In genomic region chr2:9771101-9771449, GRCh38 we compare ENCODE assay signal across 11 cellular contexts.
DNase-seq lines count a peak whose midpoint lies in the region; ATAC-seq and TF ChIP-seq lines count a peak whose summit lies in the region.
"Had no signal": no experiment of that assay in that cellular context is flagged by ENCODE, and none has a peak within 500 bp of the region (broad histone marks: within the 10 kb centered on the region; RNA-seq: fewer than 3 reads in every experiment).

No MANE protein-coding gene starts in this region.

- peaks cover 4% of the 10 kb centered on the region for H3F3A ChIP-seq in neural progenitor cell (ENCODE audit: low read depth)
- no peaks in the 10 kb centered on the region for H3F3A ChIP-seq in MM.1S (ENCODE audit: insufficient read depth, low read length)

- CTCF ChIA-PET in activated CD4-positive, alpha-beta memory T cell treated with anti-CD3 and anti-CD28 coated beads, Interleukin-2, amount 10 ng/mL, durations not matched to agents 7 days and 5 days (lab: Charles Lee), result interaction anchor here (0.6 to 5.2 kb wide), 37 partner anchors 8 to 664 kb away, joined by 3 to 105 read pairs (median 4); partner anchors contain the start of genes ADAM17, TAF1B and YWHAQ

- H3K36me3 ChIP-seq in neural progenitor cell (no peaks in the 10 kb centered on the region), MM.1S (replicated peaks; ENCODE audit: insufficient read depth, low read length) (no peaks in the 10 kb centered on the region)

- peak overlapping the region in 1 of 59 donors; percentile 12 for H3K4me3 ChIP-seq in dorsolateral prefrontal cortex
- H3K4me3 ChIP-seq in neural progenitor cell, result no peak overlapping the region
- H3K4me3 ChIP-seq in MM.1S (ENCODE audit: low read length), result no peak overlapping the region
- H3K4me3 ChIP-seq: GM12878 had no signal

- ATAC-seq in stimulated activated naive CD8-positive, alpha-beta T cell treated with anti-CD3 and anti-CD28 coated beads, Interleukin-15, amount 100 ng/mL, for 72 hours, result peak; percentile 16
- no peak for ATAC-seq in stimulated activated naive CD8-positive, alpha-beta T cell treated with anti-CD3 and anti-CD28 coated beads, Interleukin-15, Interleukin-2, amounts not matched to agents 100 U/mL and 50 U/mL, for 24 hours
- ATAC-seq in HG03108 (IDR thresholded peaks at IDR 0.05; ENCODE audit: unreplicated experiment), result no peak

- no peak overlapping the region for H3K9ac ChIP-seq in neural progenitor cell
- H3K9ac ChIP-seq in MM.1S (ENCODE audit: low read length), result no peak overlapping the region

- H3K9me3 Mint-ChIP-seq in stimulated activated naive CD8-positive, alpha-beta T cell treated with anti-CD3 and anti-CD28 coated beads, Interleukin-15, amount 100 ng/mL, for 72 hours, result no peaks in the 10 kb centered on the region
- no peaks in the 10 kb centered on the region for H3K9me3 Mint-ChIP-seq in neural progenitor cell
- no peaks in the 10 kb centered on the region for H3K9me3 Mint-ChIP-seq in activated CD4-positive, alpha-beta memory T cell treated with anti-CD3 and anti-CD28 coated beads, Interleukin-2, amount 10 ng/mL, durations not matched to agents 7 days and 5 days

- no peaks in the 10 kb centered on the region for H3K27me3 ChIP-seq in dorsolateral prefrontal cortex
- no peaks in the 10 kb centered on the region for H3K27me3 ChIP-seq in neural progenitor cell
- H3K27me3 ChIP-seq in MM.1S (replicated peaks; ENCODE audit: insufficient read depth, low read length), result peaks cover 16% of the 10 kb centered on the region

- H3K4me1 Mint-ChIP-seq in stimulated activated naive CD8-positive, alpha-beta T cell treated with anti-CD3 and anti-CD28 coated beads, Interleukin-15, amount 100 ng/mL, for 72 hours, result peaks cover 24% of the 10 kb centered on the region
- peaks cover 76% of the 10 kb centered on the region for H3K4me1 Mint-ChIP-seq in neural progenitor cell
- peaks cover 19% of the 10 kb centered on the region for H3K4me1 Mint-ChIP-seq in activated CD4-positive, alpha-beta memory T cell treated with anti-CD3 and anti-CD28 coated beads, Interleukin-2, amount 10 ng/mL, durations not matched to agents 7 days and 5 days

- POLR2A ChIA-PET in activated CD4-positive, alpha-beta memory T cell treated with anti-CD3 and anti-CD28 coated beads, Interleukin-2, amount 10 ng/mL, durations not matched to agents 7 days and 5 days (lab: Charles Lee), result interaction anchor here (0.6 to 4.7 kb wide), 12 partner anchors 8 to 350 kb away, joined by 3 to 26 read pairs (median 4); partner anchors contain the start of genes TAF1B and YWHAQ

- H4K20me1 ChIP-seq in neural progenitor cell (ENCODE audit: low read depth), result no peaks in the 10 kb centered on the region
- no peaks in the 10 kb centered on the region for H4K20me1 ChIP-seq in MM.1S (ENCODE audit: insufficient read depth, low read length)

- no peak overlapping the region for H2AFZ ChIP-seq in neural progenitor cell (replicated peaks)
- H2AFZ ChIP-seq in MM.1S (ENCODE audit: low read length), result no peak overlapping the region

- peaks cover 21% of the 10 kb centered on the region for H3K27me3 Mint-ChIP-seq in stimulated activated naive CD8-positive, alpha-beta T cell treated with anti-CD3 and anti-CD28 coated beads, Interleukin-15, amount 100 ng/mL, for 72 hours
- peaks cover 22% of the 10 kb centered on the region for H3K27me3 Mint-ChIP-seq in neural progenitor cell (ENCODE audit: insufficient read depth, low read depth)
- no peaks in the 10 kb centered on the region for H3K27me3 Mint-ChIP-seq in activated CD4-positive, alpha-beta memory T cell treated with anti-CD3 and anti-CD28 coated beads, Interleukin-2, amount 10 ng/mL, durations not matched to agents 7 days and 5 days

- DNase-seq in stimulated activated naive CD8-positive, alpha-beta T cell treated with anti-CD3 and anti-CD28 coated beads, Interleukin-15, amount 100 ng/mL, for 72 hours, result no peak
- no peak for DNase-seq in stimulated activated naive CD8-positive, alpha-beta T cell treated with anti-CD3 and anti-CD28 coated beads, Interleukin-15, Interleukin-2, amounts not matched to agents 100 U/mL and 50 U/mL, for 24 hours
- DNase-seq in dorsolateral prefrontal cortex (no peak), neural progenitor cell (ENCODE audit: low spot score) (no peak), MM.1S (no peak), NCI-H2107 (lab: John Stamatoyannopoulos, UW) (no peak)
- DNase-seq in activated CD4-positive, alpha-beta memory T cell treated with anti-CD3 and anti-CD28 coated beads, Interleukin-2, amount 10 ng/mL, durations not matched to agents 7 days and 5 days, result no peak
- DNase-seq: activated CD4-positive, CD25-positive, alpha-beta regulatory T cell treated with anti-CD3 and anti-CD28 coated beads, Interleukin-2, amount 50 U/mL, for 72 hours had no signal

- H3K79me2 ChIP-seq in neural progenitor cell (ENCODE audit: low read depth), result no peaks in the 10 kb centered on the region
- no peaks in the 10 kb centered on the region for H3K79me2 ChIP-seq in MM.1S (ENCODE audit: low read length)

- no peaks in the 10 kb centered on the region for H3K36me3 Mint-ChIP-seq in neural progenitor cell
- no peaks in the 10 kb centered on the region for H3K36me3 Mint-ChIP-seq in activated CD4-positive, alpha-beta memory T cell treated with anti-CD3 and anti-CD28 coated beads, Interleukin-2, amount 10 ng/mL, durations not matched to agents 7 days and 5 days (ENCODE audit: low read depth)

- H3K4me2 ChIP-seq in neural progenitor cell (no peak overlapping the region), MM.1S (ENCODE audit: low read depth, low read length) (no peak overlapping the region)

- no peaks in the 10 kb centered on the region for H3K9me3 ChIP-seq in neural progenitor cell (ENCODE audit: low read depth)
- no peaks in the 10 kb centered on the region for H3K9me3 ChIP-seq in MM.1S (replicated peaks; ENCODE audit: insufficient read depth, low read length)
- H3K9me3 ChIP-seq: Caco-2 had no signal

- H3K27ac ChIP-seq in dorsolateral prefrontal cortex, result peak overlapping the region in 57 of 59 donors; percentile 12 to 90 (median 75)
- no peak overlapping the region for H3K27ac ChIP-seq in neural progenitor cell
- no peak overlapping the region for H3K27ac ChIP-seq in MM.1S (ENCODE audit: low read length)

- no peak for TF ChIP-seq CTCF in dorsolateral prefrontal cortex (IDR thresholded peaks at IDR 0.05 in 54 of 56, conservative IDR thresholded peaks at IDR 0.05 in 2 of 56; ENCODE audit: low read depth in 1 of 56, partially characterized antibody in 56 of 56)
- no peak for TF ChIP-seq CTCF in neural progenitor cell (IDR thresholded peaks at IDR 0.05)
- no peak for TF ChIP-seq CTCF in MM.1S (IDR thresholded peaks at IDR 0.05; ENCODE audit: low read length)

- intact Hi-C loops in dorsolateral prefrontal cortex (cut with DNase I), result no loop called here

- H3K4me1 ChIP-seq in neural progenitor cell (peaks cover 23% of the 10 kb centered on the region), MM.1S (ENCODE audit: low read length) (no peaks in the 10 kb centered on the region)

- no peak overlapping the region for H3K27ac Mint-ChIP-seq in stimulated activated naive CD8-positive, alpha-beta T cell treated with anti-CD3 and anti-CD28 coated beads, Interleukin-15, amount 100 ng/mL, for 72 hours
- peak overlapping the region; percentile 86 for H3K27ac Mint-ChIP-seq in neural progenitor cell
- no peak overlapping the region for H3K27ac Mint-ChIP-seq in activated CD4-positive, alpha-beta memory T cell treated with anti-CD3 and anti-CD28 coated beads, Interleukin-2, amount 10 ng/mL, durations not matched to agents 7 days and 5 days

- no peaks in the 10 kb centered on the region for H3K9me2 ChIP-seq in MM.1S (replicated peaks; ENCODE audit: insufficient read depth, low read length)

- no peak overlapping the region for H3K4me3 Mint-ChIP-seq in stimulated activated naive CD8-positive, alpha-beta T cell treated with anti-CD3 and anti-CD28 coated beads, Interleukin-15, amount 100 ng/mL, for 72 hours
- H3K4me3 Mint-ChIP-seq in neural progenitor cell, result no peak overlapping the region
- no peak overlapping the region for H3K4me3 Mint-ChIP-seq in activated CD4-positive, alpha-beta memory T cell treated with anti-CD3 and anti-CD28 coated beads, Interleukin-2, amount 10 ng/mL, durations not matched to agents 7 days and 5 days

Comparison
In these comparisons a context has a peak if more than half of its experiments do, and no peak if none do; other contexts are left out.
1. H3K27ac ChIP-seq: peak in dorsolateral prefrontal cortex (57 of 59); none in neural progenitor cell (single experiment) and MM.1S (single experiment).